Comparison of ENCODE assay signal across 17 cellular contexts in genomic region chr20:63876489-63877036, GRCh38. TPM values are rescaled to one million over a fixed set of nuclear protein-coding genes. Genes with fewer than 3 reads are reported as not detected.
"Had no signal": no experiment of that assay in that cellular context is flagged by ENCODE, and none has a peak within 500 bp of the region (broad histone marks: within the 10 kb centered on the region; RNA-seq: fewer than 3 reads in every experiment).

No MANE protein-coding gene starts in this region.

- H3K4me3 Mint-ChIP-seq: activated naive CD4-positive, alpha-beta T cell treated with anti-CD3 and anti-CD28 coated beads, Interleukin-2, amount 50 U/mL, for 24 hours; natural killer cell; stimulated activated memory B cell treated with anti-CD40 and anti-IgM and Interleukin-4, amounts not matched to agents 10 μg/mL and 1 μg/mL and 100 μg/mL, for 72 hours had no signal

- DNase-seq: activated CD4-positive, alpha-beta T cell treated with anti-CD3 and anti-CD28 coated beads, Interleukin-2, amount 50 U/mL, for 4 hours; activated effector memory CD4-positive, alpha-beta T cell treated with Interleukin-2 at 50 U/mL for 16 hours; adrenal gland; kidney glomerular epithelial cell; mesendoderm; natural killer cell; occipital lobe; stimulated activated CD4-positive, alpha-beta T cell treated with anti-CD3 and anti-CD28 coated beads, Interleukin-12 subunit alpha, Interleukin-12 subunit beta, amount 100 ng/mL, for 4 hours; stimulated activated CD4-positive, alpha-beta T cell treated with anti-CD3 and anti-CD28 coated beads, Interleukin-2, amount 100 ng/mL, for 24 hours; T-helper 9 cell had no signal

- ATAC-seq: activated CD4-positive, CD25-positive, alpha-beta regulatory T cell treated with anti-CD3 and anti-CD28 coated beads, Interleukin-2, amount 50 U/mL, for 24 hours; natural killer cell; stimulated activated memory B cell treated with anti-CD40 and anti-IgM and Interleukin-4, amounts not matched to agents 10 μg/mL and 1 μg/mL and 100 μg/mL, for 72 hours had no signal

- H3K4me3 ChIP-seq: adrenal gland, cardiac muscle cell had no signal

- H3K27ac Mint-ChIP-seq: activated naive CD4-positive, alpha-beta T cell treated with anti-CD3 and anti-CD28 coated beads, Interleukin-2, amount 50 U/mL, for 24 hours; natural killer cell; stimulated activated memory B cell treated with anti-CD40 and anti-IgM and Interleukin-4, amounts not matched to agents 10 μg/mL and 1 μg/mL and 100 μg/mL, for 72 hours had no signal

- H3K27me3 ChIP-seq: adrenal gland, cardiac muscle cell had no signal

- H3K27me3 Mint-ChIP-seq: activated naive CD4-positive, alpha-beta T cell treated with anti-CD3 and anti-CD28 coated beads, Interleukin-2, amount 50 U/mL, for 24 hours; stimulated activated memory B cell treated with anti-CD40 and anti-IgM and Interleukin-4, amounts not matched to agents 10 μg/mL and 1 μg/mL and 100 μg/mL, for 72 hours had no signal

- H3K9me3 Mint-ChIP-seq: activated naive CD4-positive, alpha-beta T cell treated with anti-CD3 and anti-CD28 coated beads, Interleukin-2, amount 50 U/mL, for 24 hours; natural killer cell; stimulated activated memory B cell treated with anti-CD40 and anti-IgM and Interleukin-4, amounts not matched to agents 10 μg/mL and 1 μg/mL and 100 μg/mL, for 72 hours had no signal

- H3K9me3 ChIP-seq: adrenal gland had no signal

- H3K27ac ChIP-seq: adrenal gland, cardiac muscle cell had no signal

RNA-seq across cellular contexts. Expression of gene ABHD16B, which starts 15.3 kb away (rescaled TPM):
- total RNA-seq: adrenal gland, cardiac muscle cell, liver, natural killer cell, occipital lobe, pulmonary artery endothelial cell, ureter had no signal
